ENCODE assay signal across 16 cellular contexts in the genomic region with DNA sequence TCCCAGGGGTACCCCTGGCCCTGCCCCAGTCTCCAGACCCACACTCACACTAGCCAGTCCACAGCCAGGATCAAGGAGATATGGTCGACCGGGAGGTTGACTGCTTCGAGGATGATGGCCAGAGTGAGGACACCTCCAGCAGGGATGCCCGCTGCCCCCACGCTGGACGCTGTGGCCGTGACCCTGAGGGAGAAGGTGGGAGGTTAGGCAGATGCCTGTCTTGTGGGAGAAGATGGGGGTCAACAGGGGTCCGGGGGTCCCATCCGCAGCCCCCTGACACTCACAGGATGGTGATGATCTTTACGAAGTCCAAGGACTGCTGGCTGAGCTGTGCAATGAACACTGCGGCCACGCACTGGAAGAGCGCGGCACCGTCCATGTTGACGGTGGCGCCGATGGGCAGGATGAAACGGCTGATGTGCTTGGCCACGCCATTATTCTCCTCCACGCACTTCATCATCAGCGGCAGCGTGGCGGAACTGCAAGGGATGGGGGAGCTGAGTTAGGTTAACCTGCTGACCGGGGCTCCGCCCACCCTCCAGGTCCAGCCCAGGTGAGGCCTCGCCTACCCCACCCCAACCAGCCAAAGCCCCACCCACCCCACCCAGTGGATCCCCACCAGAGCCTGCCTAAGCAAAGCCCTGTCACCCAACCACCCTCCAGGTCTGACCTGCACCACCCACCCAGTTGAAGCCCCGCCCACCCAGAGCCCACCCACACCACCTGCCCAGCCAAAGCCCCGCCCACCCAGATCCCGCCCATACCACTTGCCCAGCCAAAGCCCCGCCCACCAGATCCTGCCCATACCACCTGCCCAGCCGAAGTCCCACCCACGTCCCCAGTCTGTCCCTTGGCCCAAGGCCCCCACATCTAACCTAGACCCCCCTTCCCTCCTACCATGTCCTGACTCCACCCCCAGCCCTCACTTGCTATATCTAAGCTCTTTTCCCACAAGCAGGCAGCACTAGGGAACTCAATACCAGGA. TPM values are rescaled to one million over a fixed set of nuclear protein-coding genes. Genes with fewer than 3 reads are reported as not detected.
DNase-seq lines count a peak whose midpoint lies in the region; ATAC-seq and TF ChIP-seq lines count a peak whose summit lies in the region.
"Had no signal": no experiment of that assay in that cellular context is flagged by ENCODE, and none has a peak within 500 bp of the region (broad histone marks: within the 10 kb centered on the region; RNA-seq: fewer than 3 reads in every experiment).

No MANE protein-coding gene starts in this region.

- in situ Hi-C loops in mammary epithelial cell (cut with MboI; ENCODE audit: low sequenced_read_pairs in 2 of 2): no loop called here

- peaks cover 96% of the 10 kb centered on the region for H3K36me3 Mint-ChIP-seq in MCF 10A (ENCODE audit: insufficient read depth, unreplicated experiment)
- peaks cover 53% of the 10 kb centered on the region for H3K36me3 Mint-ChIP-seq in endodermal cell (ENCODE audit: low read depth)

- no peak overlapping the region for H3K27ac ChIP-seq in mammary epithelial cell (ENCODE audit: insufficient read depth, low read depth, low read length)
- no peak overlapping the region for H3K27ac ChIP-seq in endodermal cell (ENCODE audit: low read depth, low read length)
- no peak overlapping the region for H3K27ac ChIP-seq in testis
- H3K27ac ChIP-seq: C4-2B, colonic mucosa, SJCRH30 had no signal

- dilution Hi-C loops in mammary epithelial cell (cut with HindIII; ENCODE audit: low sequenced_read_pairs): no loop called here

- DNase-seq in MCF 10A (ENCODE audit: unreplicated experiment) (peak; percentile 27), mammary epithelial cell (no peak), NB4 (ENCODE audit: low read depth) (peak; percentile 62), endodermal cell (peak; percentile 95), testis (peak; percentile 26), HuH-7 (ENCODE audit: low spot score) (no peak)
- DNase-seq: activated CD4-positive, CD25-positive, alpha-beta regulatory T cell treated with anti-CD3 and anti-CD28 coated beads, Interleukin-2, amount 50 U/mL, for 72 hours; colonic mucosa; NCI-H1105; NCI-H524; stimulated activated naive B cell treated with anti-CD40 and anti-IgM and Interleukin-4, amounts not matched to agents 10 μg/mL and 1 μg/mL and 100 μg/mL, for 72 hours had no signal

- no peaks in the 10 kb centered on the region for H3K27me3 Mint-ChIP-seq in MCF 10A (ENCODE audit: insufficient read depth, unreplicated experiment)
- no peaks in the 10 kb centered on the region for H3K27me3 Mint-ChIP-seq in endodermal cell (ENCODE audit: insufficient read depth)
- H3K27me3 Mint-ChIP-seq: stimulated activated naive B cell treated with anti-CD40 and anti-IgM and Interleukin-4, amounts not matched to agents 10 μg/mL and 1 μg/mL and 100 μg/mL, for 72 hours had no signal

- TF ChIP-seq CTCF in MCF 10A (IDR thresholded peaks at IDR 0.05; ENCODE audit: unreplicated experiment) (no peak), mammary epithelial cell (conservative IDR thresholded peaks at IDR 0.05 in 1 of 2, IDR thresholded peaks at IDR 0.05 in 1 of 2; ENCODE audit: extremely low read depth in 1 of 2, insufficient read depth in 1 of 2, low read depth in 1 of 2, low read length in 2 of 2) (no peak), NB4 (IDR thresholded peaks at IDR 0.05; ENCODE audit: low read depth, low read length) (no peak), endodermal cell (conservative IDR thresholded peaks at IDR 0.05) (no peak), testis (IDR thresholded peaks at IDR 0.05) (no peak)

- CTCF ChIA-PET in MCF 10A (lab: Yijun Ruan, JAX): interaction anchor here (0.6 to 2.1 kb wide), 4 partner anchors 10 to 230 kb away, joined by 3 to 6 read pairs (median 4); no protein-coding TSS in a partner anchor
- CTCF ChIA-PET in mammary epithelial cell (lab: Charles Lee; ENCODE audit: low non-redundant PET): no interaction called here

- H3K4me3 Mint-ChIP-seq in MCF 10A (ENCODE audit: unreplicated experiment) (no peak overlapping the region), endodermal cell (no peak overlapping the region)
- H3K4me3 Mint-ChIP-seq: stimulated activated naive B cell treated with anti-CD40 and anti-IgM and Interleukin-4, amounts not matched to agents 10 μg/mL and 1 μg/mL and 100 μg/mL, for 72 hours had no signal

- no peak overlapping the region for H3K4me3 ChIP-seq in mammary epithelial cell (replicated peaks in 1 of 3; ENCODE audit: insufficient read depth in 1 of 3, low read depth in 2 of 3, low read length in 3 of 3)
- H3K4me3 ChIP-seq in NB4 (ENCODE audit: low read depth, low read length): no peak overlapping the region
- H3K4me3 ChIP-seq in endodermal cell (ENCODE audit: low read length): no peak overlapping the region
- no peak overlapping the region for H3K4me3 ChIP-seq in testis
- H3K4me3 ChIP-seq: colonic mucosa, prostate gland, SJCRH30 had no signal

- BruUV-seq in MCF 10A (replicated peaks; lab: Mats Ljungman, UMichigan) (no TSS peak), mammary epithelial cell (replicated peaks; lab: Mats Ljungman, UMichigan) (no TSS peak)

- no peak for ATAC-seq in GM18867 (IDR thresholded peaks at IDR 0.05; ENCODE audit: unreplicated experiment)
- no peak for ATAC-seq in HG02981 (IDR thresholded peaks at IDR 0.05; ENCODE audit: unreplicated experiment)
- ATAC-seq: stimulated activated naive B cell treated with anti-CD40 and anti-IgM and Interleukin-4, amounts not matched to agents 10 μg/mL and 1 μg/mL and 100 μg/mL, for 72 hours had no signal

- no peak overlapping the region for H2AFZ ChIP-seq in mammary epithelial cell (ENCODE audit: low read depth, low read length)

- intact Hi-C loops in MCF 10A (cut with micrococcal nuclease) (no loop called here), mammary epithelial cell (cut with micrococcal nuclease) (no loop called here), testis (cut with DNase I; ENCODE audit: low total_unique reads) (no loop called here)

- POLR2A ChIA-PET in MCF 10A (lab: Yijun Ruan, JAX): no interaction called here

- H3K9me3 Mint-ChIP-seq in MCF 10A (ENCODE audit: unreplicated experiment) (no peaks in the 10 kb centered on the region), endodermal cell (no peaks in the 10 kb centered on the region)
- H3K9me3 Mint-ChIP-seq: stimulated activated naive B cell treated with anti-CD40 and anti-IgM and Interleukin-4, amounts not matched to agents 10 μg/mL and 1 μg/mL and 100 μg/mL, for 72 hours had no signal

- H3K9me3 ChIP-seq in mammary epithelial cell (replicated peaks; ENCODE audit: insufficient read depth, low read length) (no peaks in the 10 kb centered on the region), endodermal cell (ENCODE audit: control insufficient read depth, low read length) (no peaks in the 10 kb centered on the region), testis (no peaks in the 10 kb centered on the region)
- H3K9me3 ChIP-seq: colonic mucosa, prostate gland, SJCRH30 had no signal

- H3K27ac Mint-ChIP-seq in MCF 10A (ENCODE audit: low read depth, unreplicated experiment) (no peak overlapping the region), endodermal cell (no peak overlapping the region)
- H3K27ac Mint-ChIP-seq: stimulated activated naive B cell treated with anti-CD40 and anti-IgM and Interleukin-4, amounts not matched to agents 10 μg/mL and 1 μg/mL and 100 μg/mL, for 72 hours had no signal

- no peaks in the 10 kb centered on the region for H4K20me1 ChIP-seq in mammary epithelial cell (ENCODE audit: insufficient read depth, low read length)

- WGBS in mammary epithelial cell (ENCODE audit: low coverage, missing lambda C conversion rate): 95% methylated on average over 19 of the region's 33 CpGs
- WGBS in endodermal cell (ENCODE audit: insufficient coverage in 1 of 2, insufficient read length in 1 of 2), 2 experiments: 95 to 99% methylated on average over 19 to 32 of the region's 33 CpGs
- 65 to 78% methylated on average over 29 to 30 of the region's 33 CpGs for WGBS in testis, 2 donors

- H3K4me1 ChIP-seq in mammary epithelial cell (ENCODE audit: insufficient read depth, low read length): peaks cover 21% of the 10 kb centered on the region
- H3K4me1 ChIP-seq in endodermal cell (ENCODE audit: control insufficient read depth, insufficient read depth, low read length): no peaks in the 10 kb centered on the region
- no peaks in the 10 kb centered on the region for H3K4me1 ChIP-seq in testis
- H3K4me1 ChIP-seq: colonic mucosa, prostate gland, SJCRH30 had no signal

- TF ChIP-seq POLR2A in NB4 (IDR thresholded peaks at IDR 0.05; ENCODE audit: extremely low read depth, insufficient read length) (peak; percentile 26), testis (IDR thresholded peaks at IDR 0.05) (no peak)

- peaks cover 47% of the 10 kb centered on the region for H3K79me2 ChIP-seq in mammary epithelial cell (ENCODE audit: insufficient read depth, low read length)

- H3K4me1 Mint-ChIP-seq in MCF 10A (ENCODE audit: insufficient read depth, unreplicated experiment) (peaks cover 5% of the 10 kb centered on the region), endodermal cell (no peaks in the 10 kb centered on the region)

- no peak overlapping the region for H3K9ac ChIP-seq in mammary epithelial cell (ENCODE audit: insufficient read depth, low read length)
- H3K9ac ChIP-seq in endodermal cell (ENCODE audit: extremely low read depth, low read length, poor library complexity, severe bottlenecking): no peak overlapping the region

- H3K36me3 ChIP-seq in mammary epithelial cell (ENCODE audit: insufficient read depth, low read length): peaks cover 28% of the 10 kb centered on the region
- peaks cover 29% of the 10 kb centered on the region for H3K36me3 ChIP-seq in endodermal cell (ENCODE audit: control insufficient read depth, insufficient read depth, low read length)
- H3K36me3 ChIP-seq in testis (ENCODE audit: low read depth, missing control alignments): no peaks in the 10 kb centered on the region

- H3K27me3 ChIP-seq in mammary epithelial cell (ENCODE audit: insufficient read depth, low read length): no peaks in the 10 kb centered on the region
- no peaks in the 10 kb centered on the region for H3K27me3 ChIP-seq in endodermal cell (ENCODE audit: control insufficient read depth, insufficient read depth, low read length, poor library complexity, severe bottlenecking)
- no peaks in the 10 kb centered on the region for H3K27me3 ChIP-seq in testis
- H3K27me3 ChIP-seq: colonic mucosa, SJCRH30 had no signal

- H3K4me2 ChIP-seq in mammary epithelial cell (ENCODE audit: insufficient read depth, low read depth, low read length): no peak overlapping the region

RNA-seq across cellular contexts. Expression of a gene that starts 11.2 kb away (rescaled TPM):
- total RNA-seq in MCF 10A (2022) (372 and 417 TPM in 2 replicates), mammary epithelial cell (100 to 1,000 TPM; 328 to 370 TPM), endodermal cell (10 to 100 TPM; 77.6 to 78.1 TPM), testis (10 to 100 TPM; 58.1 to 69.9 TPM)
- polyA plus RNA-seq in mammary epithelial cell (274 TPM), testis (ENCODE audit: insufficient read depth, low read depth, low replicate concordance) (91.0 TPM)
- 353 TPM for polyA minus RNA-seq in mammary epithelial cell
- polyA plus RNA-seq in endodermal cell (2013, experiment 1 of 2): 81.2 TPM
- 60.6 TPM for polyA plus RNA-seq in endodermal cell (2013, experiment 2 of 2)

RNA-seq across cellular contexts. Expression of a gene that starts 31.0 kb away (rescaled TPM):
- total RNA-seq in MCF 10A (2022): 90.1 and 92.3 TPM in 2 replicates
- 10 to 100 TPM; 59.2 to 92.4 TPM for total RNA-seq in mammary epithelial cell
- 56.3 TPM for polyA plus RNA-seq in mammary epithelial cell
- 72.5 TPM for polyA minus RNA-seq in mammary epithelial cell
- 100 to 1,000 TPM; 142 to 155 TPM for total RNA-seq in endodermal cell
- 94.4 TPM for polyA plus RNA-seq in endodermal cell (2013, experiment 1 of 2)
- 83.3 TPM for polyA plus RNA-seq in endodermal cell (2013, experiment 2 of 2)
- 100 to 1,000 TPM; 229 to 308 TPM for total RNA-seq in testis
- 213 TPM for polyA plus RNA-seq in testis (ENCODE audit: insufficient read depth, low read depth, low replicate concordance)

RNA-seq across cellular contexts. Expression of a gene that starts 31.4 kb away (rescaled TPM):
- total RNA-seq in MCF 10A (2022): 21.2 and 23.9 TPM in 2 replicates
- total RNA-seq in mammary epithelial cell: 10 to 100 TPM; 15.7 to 23.4 TPM
- 11.7 TPM for polyA plus RNA-seq in mammary epithelial cell
- polyA minus RNA-seq in mammary epithelial cell: 18.6 TPM
- 10 to 100 TPM; 19.8 to 33.7 TPM for total RNA-seq in endodermal cell
- 28.9 TPM for polyA plus RNA-seq in endodermal cell (2013, experiment 1 of 2)
- polyA plus RNA-seq in endodermal cell (2013, experiment 2 of 2): 25.7 TPM
- 10 to 100 TPM; 33.0 to 37.2 TPM for total RNA-seq in testis
- polyA plus RNA-seq in testis (ENCODE audit: insufficient read depth, low read depth, low replicate concordance): 22.9 TPM

Comparison
In these comparisons a context has a peak if more than half of its experiments do, and no peak if none do; other contexts are left out.
1. DNase-seq: peak in MCF 10A (single experiment), NB4 (single experiment), endodermal cell (single experiment) and testis (single experiment); none in mammary epithelial cell (single experiment) and HuH-7 (single experiment).